ENCODE assay signal across 8 cellular contexts in the genomic region with DNA sequence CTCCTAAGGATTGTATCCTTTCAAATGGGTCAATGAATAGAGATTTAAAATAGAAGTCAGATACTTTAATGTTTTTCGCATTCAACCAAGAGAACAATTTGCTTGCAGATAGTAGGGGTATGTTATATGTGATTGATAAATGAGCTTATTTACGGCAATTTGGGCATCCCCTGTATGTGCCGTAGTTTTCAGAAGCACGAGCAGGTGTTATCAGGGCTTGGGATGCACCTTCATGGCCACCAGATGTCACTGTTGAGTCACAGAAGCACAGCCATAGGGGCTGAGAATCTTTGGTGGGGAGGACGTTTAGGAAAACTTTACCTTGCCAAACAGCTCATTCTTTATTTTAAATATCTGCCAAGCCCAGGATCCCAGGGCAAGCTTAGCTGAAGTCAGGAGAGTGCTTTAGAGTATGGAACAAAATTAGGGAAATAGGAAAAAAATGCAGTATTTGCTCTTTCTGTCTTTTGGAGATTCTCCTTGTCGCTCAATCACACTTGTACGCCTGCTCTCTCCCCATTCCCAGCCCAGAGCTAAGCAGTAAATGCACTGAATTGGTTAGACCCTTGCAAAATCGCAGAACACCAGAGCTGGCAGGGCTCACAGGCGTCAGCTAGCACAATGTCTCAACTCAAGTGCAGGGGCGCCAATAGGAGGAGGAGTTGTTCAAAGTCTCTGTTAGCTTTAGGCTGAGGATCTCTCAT.
DNase-seq lines count a peak whose midpoint lies in the region; ATAC-seq and TF ChIP-seq lines count a peak whose summit lies in the region.

No MANE protein-coding gene starts in this region.

- H3F3A ChIP-seq in smooth muscle cell (ENCODE audit: low read depth) = no peaks in the 10 kb centered on the region

- H3K9me3 ChIP-seq in T-helper 17 cell (ENCODE audit: control insufficient read depth, low read length, poor library complexity, severe bottlenecking) (no peaks in the 10 kb centered on the region), ascending aorta (no peaks in the 10 kb centered on the region), hepatocyte (ENCODE audit: low read depth) (no peaks in the 10 kb centered on the region), smooth muscle cell (replicated peaks; ENCODE audit: low read depth) (no peaks in the 10 kb centered on the region)

- ATAC-seq in GM18909 (IDR thresholded peaks at IDR 0.05; ENCODE audit: poor library complexity, unreplicated experiment) (peak; percentile 64), T-helper 17 cell (peak; percentile 64), GM19328 (IDR thresholded peaks at IDR 0.05; ENCODE audit: unreplicated experiment) (no peak)

- no peaks in the 10 kb centered on the region for H3K9me2 ChIP-seq in hepatocyte (replicated peaks; ENCODE audit: insufficient read depth)

- DNase-seq in AG10803 (ENCODE audit: low read depth) (peak; percentile 40), KG1 (lab: John Stamatoyannopoulos, UW) (peak; percentile 47), T-helper 17 cell (peak in 2 of 3 donors; percentile 22 to 39), ascending aorta (ENCODE audit: low spot score in 2 of 2) (peak in 1 of 2 donors; percentile 70), hepatocyte (ENCODE audit: low spot score) (peak; percentile 77), smooth muscle cell (lab: John Stamatoyannopoulos, UW; ENCODE audit: unreplicated experiment) (no peak)

- WGBS in hepatocyte (ENCODE audit: low lambda C conversion rate, missing lambda C conversion rate) = 39% methylated on average over 10 of the region's 10 CpGs
- WGBS in smooth muscle cell (ENCODE audit: low lambda C conversion rate) = 53% methylated on average over 10 of the region's 10 CpGs

- H3K4me1 ChIP-seq in ascending aorta = peaks cover 0 to 15% of the 10 kb centered on the region in 2 donors
- peaks cover 8% of the 10 kb centered on the region for H3K4me1 ChIP-seq in hepatocyte (ENCODE audit: insufficient read depth)
- no peaks in the 10 kb centered on the region for H3K4me1 ChIP-seq in smooth muscle cell (ENCODE audit: low read depth)

- intact Hi-C loops in ascending aorta (cut with DNase I) = loop anchor here (1.0 to 10.0 kb wide), 6 partner anchors 81 to 961 kb away; no protein-coding TSS in a partner anchor

- H3K27ac ChIP-seq in ascending aorta (peak overlapping the region in 1 of 2 donors; percentile 54), hepatocyte (no peak overlapping the region), smooth muscle cell (ENCODE audit: low read depth) (no peak overlapping the region)

- H3K27ac Mint-ChIP-seq in T-helper 17 cell = no peak overlapping the region

- H3K27me3 ChIP-seq in ascending aorta (no peaks in the 10 kb centered on the region), hepatocyte (peaks cover 10% of the 10 kb centered on the region), smooth muscle cell (ENCODE audit: low read depth) (peaks cover 58% of the 10 kb centered on the region)

- peaks cover 9% of the 10 kb centered on the region for H3K4me1 Mint-ChIP-seq in T-helper 17 cell

- H4K20me1 ChIP-seq in hepatocyte (ENCODE audit: insufficient read depth, poor library complexity, severe bottlenecking) (no peaks in the 10 kb centered on the region), smooth muscle cell (ENCODE audit: low read depth) (no peaks in the 10 kb centered on the region)

- H3K27me3 Mint-ChIP-seq in T-helper 17 cell = peaks cover 22% of the 10 kb centered on the region

- H3K4me3 ChIP-seq in AG10803 (ENCODE audit: low read length) (no peak overlapping the region), ascending aorta (peak overlapping the region in 1 of 2 donors; percentile 17), hepatocyte (no peak overlapping the region), smooth muscle cell (no peak overlapping the region)

- H3K9ac ChIP-seq in smooth muscle cell (ENCODE audit: low read depth) = no peak overlapping the region

- H3K4me2 ChIP-seq in hepatocyte (peak overlapping the region; percentile 51), smooth muscle cell (no peak overlapping the region)

- no peaks in the 10 kb centered on the region for H3K36me3 Mint-ChIP-seq in T-helper 17 cell (ENCODE audit: low read depth)

- H2AFZ ChIP-seq in hepatocyte (no peak overlapping the region), smooth muscle cell (ENCODE audit: low read depth) (no peak overlapping the region)

- H3K36me3 ChIP-seq in ascending aorta (no peaks in the 10 kb centered on the region), hepatocyte (replicated peaks; ENCODE audit: insufficient read depth, low read depth) (no peaks in the 10 kb centered on the region), smooth muscle cell (ENCODE audit: low read depth) (no peaks in the 10 kb centered on the region)

- TF ChIP-seq CTCF in AG10803 (conservative IDR thresholded peaks at IDR 0.05; ENCODE audit: low read length) = peak; percentile 99
- peak; percentile 73 to 91 (median 89) for TF ChIP-seq CTCF in ascending aorta (IDR thresholded peaks at IDR 0.05)
- TF ChIP-seq CTCF in hepatocyte (IDR thresholded peaks at IDR 0.05; ENCODE audit: poor library complexity) = peak; percentile 94
- TF ChIP-seq CTCF in smooth muscle cell (IDR thresholded peaks at IDR 0.05; ENCODE audit: borderline replicate concordance, insufficient read depth, poor library complexity, severe bottlenecking) = peak; percentile 93

- no peaks in the 10 kb centered on the region for H3K79me2 ChIP-seq in hepatocyte
- no peaks in the 10 kb centered on the region for H3K79me2 ChIP-seq in smooth muscle cell (ENCODE audit: low read depth)

- H3K4me3 Mint-ChIP-seq in T-helper 17 cell = no peak overlapping the region
